10 cellular contexts compared by ENCODE assay signal in genomic region chr12:26732010-26732908, GRCh38.
DNase-seq lines count a peak whose midpoint lies in the region; ATAC-seq and TF ChIP-seq lines count a peak whose summit lies in the region.
"Had no signal": no experiment of that assay in that cellular context is flagged by ENCODE, and none has a peak within 500 bp of the region (broad histone marks: within the 10 kb centered on the region; RNA-seq: fewer than 3 reads in every experiment).

No MANE protein-coding gene starts in this region.

- H3K9me3 Mint-ChIP-seq in GM23338, result no peaks in the 10 kb centered on the region

- intact Hi-C loops in left lung (cut with DNase I), result no loop called here

- H3K36me3 ChIP-seq in GM23338 (ENCODE audit: insufficient read depth) (no peaks in the 10 kb centered on the region), left lung (no peaks in the 10 kb centered on the region), osteoblast (ENCODE audit: insufficient read depth, low read length) (no peaks in the 10 kb centered on the region)

- H3K4me3 ChIP-seq in GM23338 (no peak overlapping the region), left lung (no peak overlapping the region), osteoblast (ENCODE audit: insufficient read depth, low read length) (no peak overlapping the region)
- H3K4me3 ChIP-seq: lung had no signal

- ATAC-seq in GM18517 (IDR thresholded peaks at IDR 0.05; ENCODE audit: unreplicated experiment), result peak; percentile 64
- no peak for ATAC-seq in GM23338
- ATAC-seq in HG03575 (IDR thresholded peaks at IDR 0.05; ENCODE audit: extremely low read depth, insufficient number of reproducible peaks, low FRiP score, unreplicated experiment), result peak; percentile 55
- ATAC-seq in left lung, result peak; percentile 22
- ATAC-seq: activated CD4-positive, CD25-positive, alpha-beta regulatory T cell treated with anti-CD3 and anti-CD28 coated beads, Interleukin-2, amount 50 U/mL, for 24 hours had no signal

- H3K27me3 Mint-ChIP-seq in GM23338 (ENCODE audit: insufficient read depth, low read depth, poor library complexity), result no peaks in the 10 kb centered on the region

- peaks cover 18% of the 10 kb centered on the region for H3K4me1 Mint-ChIP-seq in GM23338

- H3K4me3 Mint-ChIP-seq in GM23338, result no peak overlapping the region

- no peak overlapping the region for H3K4me2 ChIP-seq in GM23338
- no peak overlapping the region for H3K4me2 ChIP-seq in osteoblast (ENCODE audit: insufficient read depth, low read length)

- H3K79me2 ChIP-seq in GM23338 (replicated peaks; ENCODE audit: insufficient read depth) (peaks cover 74% of the 10 kb centered on the region), osteoblast (ENCODE audit: insufficient read depth, low read length) (no peaks in the 10 kb centered on the region)

- H3K4me1 ChIP-seq in GM23338 (ENCODE audit: insufficient read depth) (peaks cover 28% of the 10 kb centered on the region), left lung (peaks cover 0 to 41% of the 10 kb centered on the region in 2 donors), osteoblast (ENCODE audit: insufficient read depth, low read length) (peaks cover 7% of the 10 kb centered on the region)

- H4K20me1 ChIP-seq in GM23338 (replicated peaks; ENCODE audit: insufficient read depth), result 0 out of 2 replicates have a peak, but pooled peaks cover 5% of the 10 kb centered on the region
- no peaks in the 10 kb centered on the region for H4K20me1 ChIP-seq in osteoblast (ENCODE audit: insufficient read depth, low read length)

- H3K27me3 ChIP-seq in GM23338 (ENCODE audit: insufficient read depth) (no peaks in the 10 kb centered on the region), left lung (no peaks in the 10 kb centered on the region), osteoblast (ENCODE audit: insufficient read depth, low read length) (no peaks in the 10 kb centered on the region)

- TF ChIP-seq CTCF in GM23338 (conservative IDR thresholded peaks at IDR 0.05; ENCODE audit: low read depth in 2 of 2), result no peak
- no peak for TF ChIP-seq CTCF in left lung (IDR thresholded peaks at IDR 0.05)
- no peak for TF ChIP-seq CTCF in osteoblast (IDR thresholded peaks at IDR 0.05; ENCODE audit: extremely low read depth, low read depth, low read length)

- no peak overlapping the region for H3K27ac Mint-ChIP-seq in GM23338

- H3K36me3 Mint-ChIP-seq in GM23338 (ENCODE audit: low read depth), result no peaks in the 10 kb centered on the region

- DNase-seq in GM23338 (ENCODE audit: low spot score) (no peak), left lung (no peak), NCI-H2171 (lab: John Stamatoyannopoulos, UW) (no peak), osteoblast (ENCODE audit: insufficient read length, low spot score, missing footprints) (no peak)
- DNase-seq in activated CD4-positive, CD25-positive, alpha-beta regulatory T cell treated with anti-CD3 and anti-CD28 coated beads, Interleukin-2, amount 50 U/mL, for 72 hours, result no peak
- DNase-seq in stimulated activated CD4-positive, alpha-beta T cell treated with anti-CD3 and anti-CD28 coated beads, Interleukin-12 subunit alpha, Interleukin-12 subunit beta, amount 100 ng/mL, for 4 hours, result no peak

- H3K9me3 ChIP-seq in left lung (no peaks in the 10 kb centered on the region), osteoblast (ENCODE audit: low read depth, low read length) (no peaks in the 10 kb centered on the region)

- H2AFZ ChIP-seq in GM23338, result no peak overlapping the region
- no peak overlapping the region for H2AFZ ChIP-seq in osteoblast (ENCODE audit: low read length)

- no peaks in the 10 kb centered on the region for H3F3A ChIP-seq in GM23338 (replicated peaks; ENCODE audit: low read depth)

- H3K9me2 ChIP-seq in GM23338 (ENCODE audit: insufficient read depth), result no peaks in the 10 kb centered on the region; the same call in 1 of the 2 replicates

- H3K27ac ChIP-seq in GM23338 (ENCODE audit: low read depth), result peak overlapping the region; percentile 59; the same call in 1 of the 2 replicates
- peak overlapping the region in 1 of 2 donors; percentile 37 for H3K27ac ChIP-seq in left lung
- H3K27ac ChIP-seq in osteoblast (ENCODE audit: low read depth, low read length), result no peak overlapping the region

TF ChIP-seq in GM23338, 12 proteins besides CTCF, POLR2A, EP300 and RAD21 (continues in another document):
- TF ChIP-seq EZH2 (IDR thresholded peaks at IDR 0.05; ENCODE audit: low read depth, unreplicated experiment), result no peak
- TF ChIP-seq JUNB (IDR thresholded peaks at IDR 0.05; ENCODE audit: unreplicated experiment), result no peak
- no peak for TF ChIP-seq POLR2AphosphoS5 (IDR thresholded peaks at IDR 0.05; ENCODE audit: low read depth)
- TF ChIP-seq ZNF114 (CRISPR knock-in tag; IDR thresholded peaks at IDR 0.05), result no peak
- no peak for TF ChIP-seq ZNF331 (CRISPR knock-in tag; IDR thresholded peaks at IDR 0.05; ENCODE audit: low read depth)
- TF ChIP-seq, protein P1, sequence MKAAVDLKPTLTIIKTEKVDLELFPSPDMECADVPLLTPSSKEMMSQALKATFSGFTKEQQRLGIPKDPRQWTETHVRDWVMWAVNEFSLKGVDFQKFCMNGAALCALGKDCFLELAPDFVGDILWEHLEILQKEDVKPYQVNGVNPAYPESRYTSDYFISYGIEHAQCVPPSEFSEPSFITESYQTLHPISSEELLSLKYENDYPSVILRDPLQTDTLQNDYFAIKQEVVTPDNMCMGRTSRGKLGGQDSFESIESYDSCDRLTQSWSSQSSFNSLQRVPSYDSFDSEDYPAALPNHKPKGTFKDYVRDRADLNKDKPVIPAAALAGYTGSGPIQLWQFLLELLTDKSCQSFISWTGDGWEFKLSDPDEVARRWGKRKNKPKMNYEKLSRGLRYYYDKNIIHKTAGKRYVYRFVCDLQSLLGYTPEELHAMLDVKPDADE (IDR thresholded peaks at IDR 0.05), result no peak
- TF ChIP-seq, protein P2, sequence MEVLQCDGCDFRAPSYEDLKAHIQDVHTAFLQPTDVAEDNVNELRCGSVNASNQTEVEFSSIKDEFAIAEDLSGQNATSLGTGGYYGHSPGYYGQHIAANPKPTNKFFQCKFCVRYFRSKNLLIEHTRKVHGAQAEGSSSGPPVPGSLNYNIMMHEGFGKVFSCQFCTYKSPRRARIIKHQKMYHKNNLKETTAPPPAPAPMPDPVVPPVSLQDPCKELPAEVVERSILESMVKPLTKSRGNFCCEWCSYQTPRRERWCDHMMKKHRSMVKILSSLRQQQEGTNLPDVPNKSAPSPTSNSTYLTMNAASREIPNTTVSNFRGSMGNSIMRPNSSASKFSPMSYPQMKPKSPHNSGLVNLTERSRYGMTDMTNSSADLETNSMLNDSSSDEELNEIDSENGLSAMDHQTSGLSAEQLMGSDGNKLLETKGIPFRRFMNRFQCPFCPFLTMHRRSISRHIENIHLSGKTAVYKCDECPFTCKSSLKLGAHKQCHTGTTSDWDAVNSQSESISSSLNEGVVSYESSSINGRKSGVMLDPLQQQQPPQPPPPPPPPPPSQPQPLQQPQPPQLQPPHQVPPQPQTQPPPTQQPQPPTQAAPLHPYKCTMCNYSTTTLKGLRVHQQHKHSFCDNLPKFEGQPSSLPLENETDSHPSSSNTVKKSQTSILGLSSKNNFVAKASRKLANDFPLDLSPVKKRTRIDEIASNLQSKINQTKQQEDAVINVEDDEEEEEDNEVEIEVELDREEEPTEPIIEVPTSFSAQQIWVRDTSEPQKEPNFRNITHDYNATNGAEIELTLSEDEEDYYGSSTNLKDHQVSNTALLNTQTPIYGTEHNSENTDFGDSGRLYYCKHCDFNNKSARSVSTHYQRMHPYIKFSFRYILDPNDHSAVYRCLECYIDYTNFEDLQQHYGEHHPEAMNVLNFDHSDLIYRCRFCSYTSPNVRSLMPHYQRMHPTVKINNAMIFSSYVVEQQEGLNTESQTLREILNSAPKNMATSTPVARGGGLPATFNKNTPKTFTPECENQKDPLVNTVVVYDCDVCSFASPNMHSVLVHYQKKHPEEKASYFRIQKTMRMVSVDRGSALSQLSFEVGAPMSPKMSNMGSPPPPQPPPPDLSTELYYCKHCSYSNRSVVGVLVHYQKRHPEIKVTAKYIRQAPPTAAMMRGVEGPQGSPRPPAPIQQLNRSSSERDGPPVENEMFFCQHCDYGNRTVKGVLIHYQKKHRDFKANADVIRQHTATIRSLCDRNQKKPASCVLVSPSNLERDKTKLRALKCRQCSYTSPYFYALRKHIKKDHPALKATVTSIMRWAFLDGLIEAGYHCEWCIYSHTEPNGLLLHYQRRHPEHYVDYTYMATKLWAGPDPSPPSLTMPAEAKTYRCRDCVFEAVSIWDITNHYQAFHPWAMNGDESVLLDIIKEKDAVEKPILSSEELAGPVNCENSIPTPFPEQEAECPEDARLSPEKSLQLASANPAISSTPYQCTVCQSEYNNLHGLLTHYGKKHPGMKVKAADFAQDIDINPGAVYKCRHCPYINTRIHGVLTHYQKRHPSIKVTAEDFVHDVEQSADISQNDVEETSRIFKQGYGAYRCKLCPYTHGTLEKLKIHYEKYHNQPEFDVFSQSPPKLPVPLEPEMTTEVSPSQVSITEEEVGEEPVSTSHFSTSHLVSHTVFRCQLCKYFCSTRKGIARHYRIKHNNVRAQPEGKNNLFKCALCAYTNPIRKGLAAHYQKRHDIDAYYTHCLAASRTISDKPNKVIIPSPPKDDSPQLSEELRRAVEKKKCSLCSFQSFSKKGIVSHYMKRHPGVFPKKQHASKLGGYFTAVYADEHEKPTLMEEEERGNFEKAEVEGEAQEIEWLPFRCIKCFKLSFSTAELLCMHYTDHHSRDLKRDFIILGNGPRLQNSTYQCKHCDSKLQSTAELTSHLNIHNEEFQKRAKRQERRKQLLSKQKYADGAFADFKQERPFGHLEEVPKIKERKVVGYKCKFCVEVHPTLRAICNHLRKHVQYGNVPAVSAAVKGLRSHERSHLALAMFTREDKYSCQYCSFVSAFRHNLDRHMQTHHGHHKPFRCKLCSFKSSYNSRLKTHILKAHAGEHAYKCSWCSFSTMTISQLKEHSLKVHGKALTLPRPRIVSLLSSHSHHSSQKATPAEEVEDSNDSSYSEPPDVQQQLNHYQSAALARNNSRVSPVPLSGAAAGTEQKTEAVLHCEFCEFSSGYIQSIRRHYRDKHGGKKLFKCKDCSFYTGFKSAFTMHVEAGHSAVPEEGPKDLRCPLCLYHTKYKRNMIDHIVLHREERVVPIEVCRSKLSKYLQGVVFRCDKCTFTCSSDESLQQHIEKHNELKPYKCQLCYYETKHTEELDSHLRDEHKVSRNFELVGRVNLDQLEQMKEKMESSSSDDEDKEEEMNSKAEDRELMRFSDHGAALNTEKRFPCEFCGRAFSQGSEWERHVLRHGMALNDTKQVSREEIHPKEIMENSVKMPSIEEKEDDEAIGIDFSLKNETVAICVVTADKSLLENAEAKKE (CRISPR knock-in tag; IDR thresholded peaks at IDR 0.05), result no peak
- TF ChIP-seq STAT1 (IDR thresholded peaks at IDR 0.05; ENCODE audit: unreplicated experiment), result no peak
- no peak for TF ChIP-seq EZH2phosphoT487 (IDR thresholded peaks at IDR 0.05; ENCODE audit: unreplicated experiment)
- no peak for TF ChIP-seq NANOG (IDR thresholded peaks at IDR 0.05; ENCODE audit: borderline replicate concordance)
- TF ChIP-seq CREB1 (CRISPR knock-in tag; IDR thresholded peaks at IDR 0.05; ENCODE audit: low read depth), result no peak
